Comparison of ENCODE assay signal across 8 cellular contexts in genomic region chr14:54567224-54567633, GRCh38. TPM values are rescaled to one million over a fixed set of nuclear protein-coding genes. Genes with fewer than 3 reads are reported as not detected.
DNase-seq lines count a peak whose midpoint lies in the region; ATAC-seq and TF ChIP-seq lines count a peak whose summit lies in the region.

No MANE protein-coding gene starts in this region.

- H3K4me1 Mint-ChIP-seq in CD4-positive, CD25-positive, alpha-beta regulatory T cell = peaks cover 6 to 16% (median 10%) of the 10 kb centered on the region in 4 donors
- peaks cover 19% of the 10 kb centered on the region for H3K4me1 Mint-ChIP-seq in activated CD8-positive, alpha-beta T cell treated with anti-CD3 and anti-CD28 coated beads for 36 hours (ENCODE audit: low read depth)

- peaks cover 4% of the 10 kb centered on the region in 2 experiments for H3K9me3 ChIP-seq in CD4-positive, CD25-positive, alpha-beta regulatory T cell (ENCODE audit: control insufficient read depth in 2 of 2, low read length in 2 of 2)
- H3K9me3 ChIP-seq in right cardiac atrium (ENCODE audit: control insufficient read depth, low read length) = no peaks in the 10 kb centered on the region

- no peaks in the 10 kb centered on the region for H3K36me3 ChIP-seq in CD4-positive, CD25-positive, alpha-beta regulatory T cell (ENCODE audit: control insufficient read depth, insufficient read depth, low read length)

- peak overlapping the region; percentile 45 for H3K27ac ChIP-seq in CD4-positive, CD25-positive, alpha-beta regulatory T cell (ENCODE audit: insufficient read depth, low read length, poor library complexity, severe bottlenecking)
- H3K27ac ChIP-seq in right cardiac atrium (ENCODE audit: low read length) = peak overlapping the region; percentile 91

- POLR2A ChIA-PET in HEK293T (lab: Yijun Ruan, JAX) = interaction anchor here (0.6 to 2.8 kb wide), 13 partner anchors 15 to 237 kb away, joined by 3 to 32 read pairs (median 3); partner anchors contain the start of gene CGRRF1
- POLR2A ChIA-PET in activated CD8-positive, alpha-beta T cell treated with anti-CD3 and anti-CD28 coated beads for 36 hours (lab: Charles Lee) = interaction anchor here (0.5 to 4.0 kb wide), 15 partner anchors 16 to 237 kb away, joined by 3 to 21 read pairs (median 3); partner anchors contain the start of gene CGRRF1

- peak overlapping the region; percentile 70 for H3K4me3 ChIP-seq in CD4-positive, CD25-positive, alpha-beta regulatory T cell (ENCODE audit: low read depth, low read length)
- H3K4me3 ChIP-seq in right cardiac atrium (ENCODE audit: low read length) = peak overlapping the region; percentile 91
- peak overlapping the region; percentile 81 for H3K4me3 ChIP-seq in retinal pigment epithelial cell (ENCODE audit: low read length)

- WGBS in right cardiac atrium = under 1% methylated on average over 31 of the region's 31 CpGs

- H3K4me3 Mint-ChIP-seq in CD4-positive, CD25-positive, alpha-beta regulatory T cell = peak overlapping the region; percentile 94 to 96 (median 95)
- H3K4me3 Mint-ChIP-seq in activated CD8-positive, alpha-beta T cell treated with anti-CD3 and anti-CD28 coated beads for 36 hours = peak overlapping the region; percentile 84

- peaks cover 52% of the 10 kb centered on the region for H3K27me3 Mint-ChIP-seq in CD4-positive, CD25-positive, alpha-beta regulatory T cell
- H3K27me3 Mint-ChIP-seq in activated CD8-positive, alpha-beta T cell treated with anti-CD3 and anti-CD28 coated beads for 36 hours = peaks cover 21% of the 10 kb centered on the region

- peaks cover 33% of the 10 kb centered on the region for H3K4me1 ChIP-seq in CD4-positive, CD25-positive, alpha-beta regulatory T cell (ENCODE audit: control insufficient read depth, insufficient read depth, low read length, poor library complexity, severe bottlenecking)
- peaks cover 8% of the 10 kb centered on the region for H3K4me1 ChIP-seq in right cardiac atrium (ENCODE audit: control insufficient read depth, insufficient read depth, low read length)

- peaks cover 13% of the 10 kb centered on the region for H3K27me3 ChIP-seq in CD4-positive, CD25-positive, alpha-beta regulatory T cell (ENCODE audit: control insufficient read depth, insufficient read depth, low read length)
- no peaks in the 10 kb centered on the region for H3K27me3 ChIP-seq in right cardiac atrium (ENCODE audit: control insufficient read depth, insufficient read depth)

- intact Hi-C loops in activated CD8-positive, alpha-beta T cell treated with anti-CD3 and anti-CD28 coated beads for 36 hours (cut with micrococcal nuclease) = loop anchor here (5.0 to 10.0 kb wide), 2 partner anchors 155 to 318 kb away; no protein-coding TSS in a partner anchor
- intact Hi-C loops in right cardiac atrium (cut with DNase I) = loop anchor here in 3 of 4 donors (1.0 to 10.0 kb wide), 7 partner anchors 120 to 328 kb away; no protein-coding TSS in a partner anchor

- H3K27ac Mint-ChIP-seq in CD4-positive, CD25-positive, alpha-beta regulatory T cell = peak overlapping the region in 2 of 3 donors; percentile 84 to 91
- peak overlapping the region; percentile 86 for H3K27ac Mint-ChIP-seq in activated CD8-positive, alpha-beta T cell treated with anti-CD3 and anti-CD28 coated beads for 36 hours

- CTCF ChIA-PET in HEK293T (lab: Yijun Ruan, JAX) = interaction anchor here (0.6 to 3.4 kb wide), 3 partner anchors 8 to 207 kb away, joined by 3 to 26 read pairs (median 4); no protein-coding TSS in a partner anchor
- CTCF ChIA-PET in activated CD8-positive, alpha-beta T cell treated with anti-CD3 and anti-CD28 coated beads for 36 hours (lab: Charles Lee) = interaction anchor here (0.7 to 8.5 kb wide), 20 partner anchors 12 to 239 kb away, joined by 3 to 247 read pairs (median 4); no protein-coding TSS in a partner anchor

- no peak for DNase-seq in CD4-positive, CD25-positive, alpha-beta regulatory T cell
- DNase-seq in HEK293T (ENCODE audit: extremely low spot score) (peak; percentile 24), right cardiac atrium (no peak), retinal pigment epithelial cell (ENCODE audit: low read depth) (no peak), omental fat pad (ENCODE audit: low spot score) (no peak)
- DNase-seq in activated CD8-positive, alpha-beta T cell treated with anti-CD3 and anti-CD28 coated beads for 36 hours = no peak

- H3K9me3 Mint-ChIP-seq in CD4-positive, CD25-positive, alpha-beta regulatory T cell = peaks cover 0 to 6% (median 3%) of the 10 kb centered on the region in 7 donors
- H3K9me3 Mint-ChIP-seq in activated CD8-positive, alpha-beta T cell treated with anti-CD3 and anti-CD28 coated beads for 36 hours = peaks cover 4% of the 10 kb centered on the region

- peaks cover 3% of the 10 kb centered on the region for H3K36me3 Mint-ChIP-seq in CD4-positive, CD25-positive, alpha-beta regulatory T cell
- peaks cover 18% of the 10 kb centered on the region for H3K36me3 Mint-ChIP-seq in activated CD8-positive, alpha-beta T cell treated with anti-CD3 and anti-CD28 coated beads for 36 hours (ENCODE audit: low read depth)

- ATAC-seq in CD4-positive, CD25-positive, alpha-beta regulatory T cell (ENCODE audit: low read depth in 2 of 2) = no peak
- no peak for ATAC-seq in activated CD8-positive, alpha-beta T cell treated with anti-CD3 and anti-CD28 coated beads for 36 hours
- ATAC-seq in right cardiac atrium (no peak), HG02840 (IDR thresholded peaks at IDR 0.05; ENCODE audit: low FRiP score, unreplicated experiment) (no peak), HG03469 (IDR thresholded peaks at IDR 0.05; ENCODE audit: unreplicated experiment) (no peak), omental fat pad (ENCODE audit: low FRiP score) (no peak)

- TF ChIP-seq CTCF in activated CD8-positive, alpha-beta T cell treated with anti-CD3 and anti-CD28 coated beads for 36 hours (IDR thresholded peaks at IDR 0.05) = no peak
- TF ChIP-seq CTCF in retinal pigment epithelial cell (conservative IDR thresholded peaks at IDR 0.05; ENCODE audit: low read depth, low read length) = no peak
- TF ChIP-seq CTCF in omental fat pad (IDR thresholded peaks at IDR 0.05) = no peak

TF ChIP-seq in HEK293T, 16 proteins besides CTCF, POLR2A, EP300 and RAD21:
- TF ChIP-seq ZNF384 (IDR thresholded peaks at IDR 0.05) = no peak
- no peak for TF ChIP-seq FOXK2 (IDR thresholded peaks at IDR 0.05)

RNA-seq across cellular contexts. Expression of gene SAMD4A, which starts 0.3 kb away (rescaled TPM):
- 7.9 TPM for total RNA-seq in CD4-positive, CD25-positive, alpha-beta regulatory T cell
- polyA plus RNA-seq in CD4-positive, CD25-positive, alpha-beta regulatory T cell = under 1 TPM in 3 of 4 donors, not detected in 1; 0.05 to 0.16 (median 0.10) TPM
- total RNA-seq in activated CD8-positive, alpha-beta T cell treated with anti-CD3 and anti-CD28 coated beads for 36 hours = 1 to 10 TPM; 4.5 to 4.9 TPM
- total RNA-seq in right cardiac atrium (100 to 1,000 TPM; 124 to 166 (median 144) TPM), omental fat pad (100 to 1,000 TPM in 1 of 4 donors, 10 to 100 TPM in 3; 33.9 to 116 (median 38.3) TPM)
- polyA plus RNA-seq in right cardiac atrium = 57.2 TPM

RNA-seq across cellular contexts. Expression of gene CGRRF1, which starts 57.5 kb away (rescaled TPM):
- total RNA-seq in CD4-positive, CD25-positive, alpha-beta regulatory T cell = 27.7 TPM
- 10 to 100 TPM; 31.1 to 45.6 (median 33.4) TPM for polyA plus RNA-seq in CD4-positive, CD25-positive, alpha-beta regulatory T cell
- 10 to 100 TPM in 1 of 2 experiments, 1 to 10 TPM in 1; 9.6 to 10.0 TPM for total RNA-seq in activated CD8-positive, alpha-beta T cell treated with anti-CD3 and anti-CD28 coated beads for 36 hours
- total RNA-seq in right cardiac atrium (10 to 100 TPM; 17.2 to 27.2 (median 25.6) TPM), omental fat pad (10 to 100 TPM; 18.0 to 21.8 (median 18.9) TPM)
- 16.8 TPM for polyA plus RNA-seq in right cardiac atrium
